18 cellular contexts compared by ENCODE assay signal in genomic region chr15:29143293-29143692, GRCh38.
A peak's percentile ranks its signal among the peaks of the same experiment; 100 is the strongest.
DNase-seq lines count a peak whose midpoint lies in the region; ATAC-seq and TF ChIP-seq lines count a peak whose summit lies in the region.
"Had no signal": no experiment of that assay in that cellular context is flagged by ENCODE, and none has a peak within 500 bp of the region (broad histone marks: within the 10 kb centered on the region; RNA-seq: fewer than 3 reads in every experiment).

No MANE protein-coding gene starts in this region.

- no peaks in the 10 kb centered on the region for H3K27me3 ChIP-seq in right atrium auricular region
- peaks cover 3% of the 10 kb centered on the region for H3K27me3 ChIP-seq in osteoblast (ENCODE audit: insufficient read depth, low read length)
- H3K27me3 ChIP-seq in vagina = no peaks in the 10 kb centered on the region
- H3K27me3 ChIP-seq: MG63 had no signal

- H3K36me3 ChIP-seq in right atrium auricular region (no peaks in the 10 kb centered on the region), osteoblast (ENCODE audit: insufficient read depth, low read length) (no peaks in the 10 kb centered on the region), vagina (no peaks in the 10 kb centered on the region)
- H3K36me3 ChIP-seq: MG63 had no signal

- TF ChIP-seq CTCF in right atrium auricular region (IDR thresholded peaks at IDR 0.05) (no peak), osteoblast (IDR thresholded peaks at IDR 0.05; ENCODE audit: extremely low read depth, low read depth, low read length) (no peak), vagina (IDR thresholded peaks at IDR 0.05) (no peak)

- TF ChIP-seq POLR2A in vagina (IDR thresholded peaks at IDR 0.05) = no peak

- H3K4me3 ChIP-seq in right atrium auricular region (no peak overlapping the region), osteoblast (ENCODE audit: insufficient read depth, low read length) (no peak overlapping the region), vagina (no peak overlapping the region)
- H3K4me3 ChIP-seq: MG63, PC-9 had no signal

- intact Hi-C loops in Right ventricle myocardium inferior (cut with DNase I) = no loop called here
- intact Hi-C loops in vagina (cut with DNase I) = no loop called here

- no peak overlapping the region for H3K27ac ChIP-seq in right atrium auricular region
- H3K27ac ChIP-seq in osteoblast (ENCODE audit: low read depth, low read length) = peak overlapping the region; percentile 18
- H3K27ac ChIP-seq in vagina = no peak overlapping the region
- H3K27ac ChIP-seq: PC-9 had no signal

- H3K9me3 ChIP-seq in right atrium auricular region (no peaks in the 10 kb centered on the region), osteoblast (ENCODE audit: low read depth, low read length) (no peaks in the 10 kb centered on the region), vagina (no peaks in the 10 kb centered on the region)
- H3K9me3 ChIP-seq: MG63 had no signal

- H3K79me2 ChIP-seq in osteoblast (ENCODE audit: insufficient read depth, low read length) = no peaks in the 10 kb centered on the region

- peak overlapping the region; percentile 39 for H2AFZ ChIP-seq in osteoblast (ENCODE audit: low read length)
- H2AFZ ChIP-seq: PC-9 had no signal

- ATAC-seq in Right ventricle myocardium inferior (no peak), HG02678 (IDR thresholded peaks at IDR 0.05; ENCODE audit: unreplicated experiment) (no peak)

- H3K4me2 ChIP-seq in osteoblast (ENCODE audit: insufficient read depth, low read length) = peak overlapping the region; percentile 47
- H3K4me2 ChIP-seq: PC-9 had no signal

- H3K4me1 ChIP-seq in right atrium auricular region (peaks cover 0 to 10% of the 10 kb centered on the region in 2 donors), osteoblast (ENCODE audit: insufficient read depth, low read length) (peaks cover 21% of the 10 kb centered on the region), vagina (peaks cover 14% of the 10 kb centered on the region)

- H4K20me1 ChIP-seq in osteoblast (ENCODE audit: insufficient read depth, low read length) = no peaks in the 10 kb centered on the region

- DNase-seq in right atrium auricular region (ENCODE audit: low spot score) (peak; percentile 30), Right ventricle myocardium inferior (ENCODE audit: missing footprints) (no peak), islet precursor cell (peak; percentile 43), osteoblast (ENCODE audit: insufficient read length, low spot score, missing footprints) (no peak), vagina (ENCODE audit: extremely low spot score in 2 of 2) (peak; percentile 52 to 79), A172 (ENCODE audit: low spot score) (no peak), hypothalamus (lab: John Stamatoyannopoulos, UW) (no peak)
- DNase-seq: Calu3, DMS79 treated with DMSO at 0.1 percent for 48 hours, GF-D8, KG1, NCI-H2029, NCI-H2227 treated with DMSO at 0.1 percent for 48 hours, NCI-H526 treated with DMSO at 0.1 percent for 48 hours, PC-9, SHP77 had no signal

Comparison
In these comparisons a context has a peak if more than half of its experiments do, and no peak if none do; other contexts are left out.
1. DNase-seq: peak in right atrium auricular region (single experiment), islet precursor cell (single experiment) and vagina (2 of 2); none in Right ventricle myocardium inferior (single experiment), osteoblast (single experiment), A172 (single experiment) and hypothalamus (0 of 51).